Comparison of ENCODE assay signal across 14 cellular contexts in genomic region chr18:48328473-48329205, GRCh38.
DNase-seq lines count a peak whose midpoint lies in the region; ATAC-seq, FAIRE-seq and TF ChIP-seq lines count a peak whose summit lies in the region.
"Had no signal": no experiment of that assay in that cellular context is flagged by ENCODE, and none has a peak within 500 bp of the region (broad histone marks: within the 10 kb centered on the region; RNA-seq: fewer than 3 reads in every experiment).

No MANE protein-coding gene starts in this region.

- no peaks in the 10 kb centered on the region for H3K9me2 ChIP-seq in SK-N-SH

- H3K4me3 ChIP-seq in SK-N-SH (ENCODE audit: low read depth in 2 of 2, low read length in 1 of 2) (no peak overlapping the region), skeletal muscle cell (ENCODE audit: low read depth, low read length) (no peak overlapping the region)
- H3K4me3 ChIP-seq: right atrium auricular region had no signal

- no peak for TF ChIP-seq CTCF in SK-N-SH (IDR thresholded peaks at IDR 0.05)

- no peak for TF ChIP-seq EP300 in SK-N-SH (IDR thresholded peaks at IDR 0.05; ENCODE audit: borderline replicate concordance in 1 of 2, low read depth in 1 of 2, low read length in 1 of 2)

- peak overlapping the region in 1 of 2 experiments; percentile 68; a peak in 3 of 4 replicates for H3K27ac ChIP-seq in SK-N-SH (ENCODE audit: low read depth in 2 of 2, low read length in 1 of 2)
- H3K27ac ChIP-seq in caudate nucleus (ENCODE audit: low read depth, low read length) = no peak overlapping the region
- H3K27ac ChIP-seq: KMS-11, right atrium auricular region had no signal

- CTCF ChIA-PET in SK-N-SH (lab: Yijun Ruan, JAX) = interaction anchor here (0.7 kb wide), 1 partner anchor 99 kb away, joined by 3 read pairs; no protein-coding TSS in a partner anchor

- no peak for TF ChIP-seq POLR2A in H54 (IDR thresholded peaks at IDR 0.05; ENCODE audit: low read depth, low read length)

- H3K4me1 ChIP-seq in SK-N-SH (ENCODE audit: control insufficient read depth in 1 of 2, insufficient read depth in 2 of 2, low read depth in 1 of 2, low read length in 1 of 2) = peaks cover 21 to 33% of the 10 kb centered on the region in 2 experiments
- H3K4me1 ChIP-seq: right atrium auricular region had no signal

- H3K9me3 Mint-ChIP-seq in stimulated activated naive B cell treated with anti-CD40 and anti-IgM and Interleukin-4, amounts not matched to agents 10 μg/mL and 1 μg/mL and 100 μg/mL, for 72 hours = no peaks in the 10 kb centered on the region
- H3K9me3 Mint-ChIP-seq: activated T-cell treated with anti-CD3 and anti-CD28 coated beads, Interleukin-2, amount 50 U/mL, for 4 hours; stimulated activated naive CD8-positive, alpha-beta T cell treated with anti-CD3 and anti-CD28 coated beads, Interleukin-15, Interleukin-2, amounts not matched to agents 100 ng/mL and 50 ng/mL, for 24 hours had no signal

- H3K27me3 Mint-ChIP-seq in stimulated activated naive B cell treated with anti-CD40 and anti-IgM and Interleukin-4, amounts not matched to agents 10 μg/mL and 1 μg/mL and 100 μg/mL, for 72 hours = peaks cover 0 to 5% of the 10 kb centered on the region in 2 donors

- ATAC-seq in stimulated activated naive B cell treated with anti-CD40 and anti-IgM and Interleukin-4, amounts not matched to agents 10 μg/mL and 1 μg/mL and 100 μg/mL, for 72 hours (replicated peaks) = no peak
- ATAC-seq: activated CD4-positive, CD25-positive, alpha-beta regulatory T cell treated with anti-CD3 and anti-CD28 coated beads, Interleukin-2, amount 50 U/mL, for 24 hours; activated T-cell treated with anti-CD3 and anti-CD28 coated beads, Interleukin-2, amount 50 U/mL, for 4 hours had no signal

- WGBS in SK-N-SH (ENCODE audit: low lambda C conversion rate) = 51% methylated on average over 7 of the region's 7 CpGs

- FAIRE-seq in H54 (lab: Jason Lieb, UNC) (no peak), GM19239 (lab: Jason Lieb, UNC) (no peak)

- DNase-seq in H54 (ENCODE audit: insufficient read length, low spot score) (peak; percentile 32), SK-N-SH (no peak), fibroblast of peridontal ligament (ENCODE audit: extremely low read depth) (peak; percentile 29), skeletal muscle cell (ENCODE audit: low read depth) (peak; percentile 36), caudate nucleus (lab: John Stamatoyannopoulos, UW) (no peak), GM19239 (ENCODE audit: insufficient read length, low spot score) (no peak), HUDEP-2 (lab: John Stamatoyannopoulos, UW; ENCODE audit: unreplicated experiment in 76 of 76) (no peak)
- DNase-seq in stimulated activated naive B cell treated with anti-CD40 and anti-IgM and Interleukin-4, amounts not matched to agents 10 μg/mL and 1 μg/mL and 100 μg/mL, for 72 hours = no peak
- DNase-seq: activated T-cell treated with anti-CD3 and anti-CD28 coated beads, Interleukin-2, amount 50 U/mL, for 4 hours; NCI-H2081 treated with DMSO at 0.1 percent for 48 hours had no signal

- no peak overlapping the region for H3K9ac ChIP-seq in SK-N-SH
- H3K9ac ChIP-seq: KMS-11 had no signal

- H3K27me3 ChIP-seq in SK-N-SH (ENCODE audit: insufficient read depth) = no peaks in the 10 kb centered on the region
- H3K27me3 ChIP-seq: right atrium auricular region had no signal

- no peak overlapping the region for H2AFZ ChIP-seq in SK-N-SH (ENCODE audit: low read depth)

- TF ChIP-seq RAD21 in SK-N-SH (IDR thresholded peaks at IDR 0.05; ENCODE audit: low read length) = no peak

- H3K36me3 Mint-ChIP-seq in stimulated activated naive B cell treated with anti-CD40 and anti-IgM and Interleukin-4, amounts not matched to agents 10 μg/mL and 1 μg/mL and 100 μg/mL, for 72 hours = no peaks in the 10 kb centered on the region

- H3K79me2 ChIP-seq in SK-N-SH (ENCODE audit: insufficient read depth) = no peaks in the 10 kb centered on the region

- no peak overlapping the region for H3K27ac Mint-ChIP-seq in stimulated activated naive B cell treated with anti-CD40 and anti-IgM and Interleukin-4, amounts not matched to agents 10 μg/mL and 1 μg/mL and 100 μg/mL, for 72 hours
- H3K27ac Mint-ChIP-seq: stimulated activated naive CD8-positive, alpha-beta T cell treated with anti-CD3 and anti-CD28 coated beads, Interleukin-15, Interleukin-2, amounts not matched to agents 100 ng/mL and 50 ng/mL, for 24 hours had no signal

- H3K9me3 ChIP-seq in SK-N-SH = no peaks in the 10 kb centered on the region
- H3K9me3 ChIP-seq: right atrium auricular region had no signal

- H3K4me2 ChIP-seq in SK-N-SH = 0 out of 2 replicates have a peak overlapping the region, but pooled peaks have one; percentile 13
- H3K4me2 ChIP-seq: KMS-11 had no signal

- H3K4me1 Mint-ChIP-seq in stimulated activated naive B cell treated with anti-CD40 and anti-IgM and Interleukin-4, amounts not matched to agents 10 μg/mL and 1 μg/mL and 100 μg/mL, for 72 hours = no peaks in the 10 kb centered on the region

- peaks cover 11% of the 10 kb centered on the region for H3F3A ChIP-seq in SK-N-SH (replicated peaks; ENCODE audit: insufficient read depth)

- POLR2A ChIA-PET in SK-N-SH (lab: Yijun Ruan, JAX) = no interaction called here

- H3K4me3 Mint-ChIP-seq in stimulated activated naive B cell treated with anti-CD40 and anti-IgM and Interleukin-4, amounts not matched to agents 10 μg/mL and 1 μg/mL and 100 μg/mL, for 72 hours = no peak overlapping the region
- H3K4me3 Mint-ChIP-seq: activated T-cell treated with anti-CD3 and anti-CD28 coated beads, Interleukin-2, amount 50 U/mL, for 4 hours; stimulated activated naive CD8-positive, alpha-beta T cell treated with anti-CD3 and anti-CD28 coated beads, Interleukin-15, Interleukin-2, amounts not matched to agents 100 ng/mL and 50 ng/mL, for 24 hours had no signal

- no peaks in the 10 kb centered on the region for H3K36me3 ChIP-seq in SK-N-SH (replicated peaks in 1 of 2; ENCODE audit: control insufficient read depth in 1 of 2, insufficient read depth in 2 of 2, low read length in 1 of 2)
- H3K36me3 ChIP-seq: right atrium auricular region had no signal

- H4K20me1 ChIP-seq in SK-N-SH (ENCODE audit: insufficient read depth) = no peaks in the 10 kb centered on the region

TF ChIP-seq in SK-N-SH, 30 proteins besides CTCF, POLR2A, EP300 and RAD21:
- peak; percentile 15; the same call in 1 of the 2 replicates for TF ChIP-seq NFIC (IDR thresholded peaks at IDR 0.05; ENCODE audit: borderline replicate concordance)
- TF ChIP-seq ELF1 (IDR thresholded peaks at IDR 0.05) = no peak
- TF ChIP-seq FOSL2 (IDR thresholded peaks at IDR 0.05; ENCODE audit: borderline replicate concordance, low read depth) = peak; percentile 30; the same call in 1 of the 2 replicates
- peak; percentile 37; the same call in 1 of the 2 replicates for TF ChIP-seq PBX3 (IDR thresholded peaks at IDR 0.05)
- no peak for TF ChIP-seq RXRA (IDR thresholded peaks at IDR 0.05; ENCODE audit: borderline replicate concordance, low read depth)
- TF ChIP-seq NRF1 (IDR thresholded peaks at IDR 0.05; ENCODE audit: low read depth, low read length) = no peak
- 0 out of 2 replicates have a peak, but pooled peaks have one; percentile 22 for TF ChIP-seq TCF12 (IDR thresholded peaks at IDR 0.05)
- peak; percentile 18; the same call in 1 of the 2 replicates for TF ChIP-seq JUND (IDR thresholded peaks at IDR 0.05)

Comparison
In these comparisons a context has a peak if more than half of its experiments do, and no peak if none do; other contexts are left out.
1. DNase-seq: peak in H54 (single experiment), fibroblast of peridontal ligament (single experiment) and skeletal muscle cell (single experiment); none in SK-N-SH (single experiment), stimulated activated naive B cell treated with anti-CD40 and anti-IgM and Interleukin-4, amounts not matched to agents 10 μg/mL and 1 μg/mL and 100 μg/mL, for 72 hours (single experiment), caudate nucleus (0 of 61), GM19239 (single experiment) and HUDEP-2 (0 of 76).